11 cellular contexts compared by ENCODE assay signal in genomic region chr4:22733816-22734215, GRCh38. TPM values are rescaled to one million over a fixed set of nuclear protein-coding genes. Genes with fewer than 3 reads are reported as not detected.
"Had no signal": no experiment of that assay in that cellular context is flagged by ENCODE, and none has a peak within 500 bp of the region (broad histone marks: within the 10 kb centered on the region; RNA-seq: fewer than 3 reads in every experiment).

No MANE protein-coding gene starts in this region.

- H2AFZ ChIP-seq: GM23248 had no signal

- H3K9ac ChIP-seq: GM23248, KMS-11 had no signal

- H3K9me3 Mint-ChIP-seq: H9 had no signal

- H3K4me1 Mint-ChIP-seq: IgD-negative memory B cell had no signal

- ATAC-seq: HepG2 had no signal

- H3K4me2 ChIP-seq: KMS-11 had no signal

- DNase-seq: GM23248, GOT3, H9, HCEC 1CT, KBM-7 had no signal

- H3K27me3 Mint-ChIP-seq: IgD-negative memory B cell had no signal

- FAIRE-seq: H54, HepG2 had no signal

- H3K27ac ChIP-seq: GM23248, HL-60, KMS-11 had no signal

- H3K27ac Mint-ChIP-seq: H9, IgD-negative memory B cell had no signal

- H3K36me3 Mint-ChIP-seq: IgD-negative memory B cell had no signal

- H3K4me3 ChIP-seq: GM23248 had no signal

- H3K4me3 Mint-ChIP-seq: H9, IgD-negative memory B cell had no signal

RNA-seq across cellular contexts. Expression of gene GBA3, which starts 41.1 kb away (rescaled TPM):
- total RNA-seq: GM23248, H9, HT1080 had no signal
- polyA plus RNA-seq: GM23248, HepG2, IgD-negative memory B cell had no signal
